1 cellular context compared by ENCODE assay signal in the genomic region with DNA sequence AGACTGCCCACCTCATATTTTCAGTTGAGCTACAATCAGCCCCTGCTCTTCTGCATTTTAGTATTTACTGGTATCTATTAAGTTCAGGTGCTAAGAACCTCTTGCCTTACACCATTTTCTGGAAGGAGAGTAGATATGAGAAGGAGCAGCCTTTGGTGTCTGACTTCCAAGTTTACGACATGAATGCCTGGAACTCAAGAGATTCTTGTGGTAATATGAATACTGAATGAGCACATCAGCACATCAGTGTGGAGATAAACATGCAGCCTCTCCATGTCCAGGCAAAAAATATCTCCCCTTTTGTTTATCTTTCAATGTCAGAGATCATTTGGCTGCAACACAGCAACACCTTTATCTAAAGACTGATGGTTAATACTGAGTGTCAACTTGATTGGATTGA.
TF ChIP-seq lines count a peak whose summit lies in the region.

No MANE protein-coding gene starts in this region.

TF ChIP-seq in HepG2, 621 proteins besides CTCF, POLR2A, EP300 and RAD21 (continued from another document):
- TF ChIP-seq, protein P1, sequence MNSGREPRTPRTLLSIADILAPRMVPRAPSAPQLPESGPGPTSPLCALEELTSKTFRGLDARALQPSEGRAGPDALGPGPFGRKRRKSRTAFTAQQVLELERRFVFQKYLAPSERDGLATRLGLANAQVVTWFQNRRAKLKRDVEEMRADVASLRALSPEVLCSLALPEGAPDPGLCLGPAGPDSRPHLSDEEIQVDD (CRISPR knock-in tag; IDR thresholded peaks at IDR 0.05; ENCODE audit: borderline replicate concordance) = no peak
